Comparison of ENCODE assay signal across 29 cellular contexts in the genomic region with DNA sequence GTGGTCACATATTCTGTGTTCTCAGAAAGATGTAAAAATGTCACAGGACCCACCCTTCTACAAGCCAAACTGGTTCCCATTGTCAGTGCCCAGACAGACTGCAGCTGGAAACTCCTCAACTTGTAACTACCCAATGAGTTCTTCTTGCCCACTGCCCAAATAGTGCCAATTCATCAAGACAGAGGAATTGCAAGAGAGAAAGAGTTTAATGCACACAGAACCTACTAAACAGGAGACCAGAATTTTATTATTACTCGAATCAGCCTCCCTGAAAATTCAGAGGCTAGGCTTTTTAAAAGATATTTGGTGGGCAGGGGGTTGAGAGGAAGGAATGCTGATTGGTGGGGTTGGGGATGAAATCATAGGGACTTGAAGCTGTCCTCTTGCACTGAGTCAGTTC.
"Had no signal": no experiment of that assay in that cellular context is flagged by ENCODE, and none has a peak within 500 bp of the region (broad histone marks: within the 10 kb centered on the region; RNA-seq: fewer than 3 reads in every experiment).

No MANE protein-coding gene starts in this region.

- DNase-seq: colonic mucosa; cortex of kidney; dermis blood vessel endothelial cell; dorsolateral prefrontal cortex; effector CD4-positive, alpha-beta T cell; effector CD8-positive, alpha-beta T cell; effector memory CD4-positive, alpha-beta T cell; effector memory CD8-positive, alpha-beta T cell; endodermal cell; erythroblast; esophagus squamous epithelium; foreskin fibroblast; foreskin keratinocyte; foreskin melanocyte; gastrocnemius medialis; glutamatergic neuron; head of caudate nucleus; heart left ventricle; heart right ventricle had no signal

- FAIRE-seq: endometrium, endothelial cell of umbilical vein, frontal cortex had no signal

- H3K27ac ChIP-seq: colonic mucosa, coronary artery, dorsolateral prefrontal cortex, epithelial cell of prostate, esophagus muscularis mucosa, esophagus squamous epithelium, foreskin keratinocyte, gastrocnemius medialis, gastroesophageal sphincter, heart left ventricle, heart right ventricle, hepatocyte had no signal

- H3K9me3 ChIP-seq: colonic mucosa had no signal

- H3K79me2 ChIP-seq: hepatocyte had no signal

- H3K27ac Mint-ChIP-seq: dendritic cell treated with granulocyte-macrophage colony-stimulating factor and Interleukin-4, amounts not matched to agents 40 ng/mL and 50 ng/mL, for 4 days; effector memory CD8-positive, alpha-beta T cell; endodermal cell had no signal

- H3K4me1 ChIP-seq: colonic mucosa, esophagus muscularis mucosa, esophagus squamous epithelium, foreskin keratinocyte, gastrocnemius medialis, gastroesophageal sphincter, heart left ventricle, heart right ventricle had no signal

- H3K4me2 ChIP-seq: hepatocyte had no signal

- H3K36me3 ChIP-seq: colonic mucosa, esophagus muscularis mucosa, esophagus squamous epithelium, gastrocnemius medialis, gastroesophageal sphincter, heart left ventricle, heart right ventricle had no signal

- ATAC-seq: effector memory CD8-positive, alpha-beta T cell; esophagus mucosa; foreskin keratinocyte; gastrocnemius medialis; gastroesophageal sphincter; heart left ventricle; heart right ventricle had no signal

- H3K4me3 ChIP-seq: colonic mucosa, coronary artery, dorsolateral prefrontal cortex, esophagus muscularis mucosa, esophagus squamous epithelium, gastrocnemius medialis, gastroesophageal sphincter, heart left ventricle, heart right ventricle, hepatocyte had no signal

- H2AFZ ChIP-seq: hepatocyte had no signal

- H3K4me3 Mint-ChIP-seq: dendritic cell treated with granulocyte-macrophage colony-stimulating factor and Interleukin-4, amounts not matched to agents 40 ng/mL and 50 ng/mL, for 4 days; effector memory CD8-positive, alpha-beta T cell; endodermal cell had no signal

- H3K27me3 ChIP-seq: colonic mucosa, esophagus muscularis mucosa, esophagus squamous epithelium, foreskin keratinocyte, gastrocnemius medialis, gastroesophageal sphincter, hepatocyte had no signal
